ENCODE assay signal across 8 cellular contexts in the genomic region with DNA sequence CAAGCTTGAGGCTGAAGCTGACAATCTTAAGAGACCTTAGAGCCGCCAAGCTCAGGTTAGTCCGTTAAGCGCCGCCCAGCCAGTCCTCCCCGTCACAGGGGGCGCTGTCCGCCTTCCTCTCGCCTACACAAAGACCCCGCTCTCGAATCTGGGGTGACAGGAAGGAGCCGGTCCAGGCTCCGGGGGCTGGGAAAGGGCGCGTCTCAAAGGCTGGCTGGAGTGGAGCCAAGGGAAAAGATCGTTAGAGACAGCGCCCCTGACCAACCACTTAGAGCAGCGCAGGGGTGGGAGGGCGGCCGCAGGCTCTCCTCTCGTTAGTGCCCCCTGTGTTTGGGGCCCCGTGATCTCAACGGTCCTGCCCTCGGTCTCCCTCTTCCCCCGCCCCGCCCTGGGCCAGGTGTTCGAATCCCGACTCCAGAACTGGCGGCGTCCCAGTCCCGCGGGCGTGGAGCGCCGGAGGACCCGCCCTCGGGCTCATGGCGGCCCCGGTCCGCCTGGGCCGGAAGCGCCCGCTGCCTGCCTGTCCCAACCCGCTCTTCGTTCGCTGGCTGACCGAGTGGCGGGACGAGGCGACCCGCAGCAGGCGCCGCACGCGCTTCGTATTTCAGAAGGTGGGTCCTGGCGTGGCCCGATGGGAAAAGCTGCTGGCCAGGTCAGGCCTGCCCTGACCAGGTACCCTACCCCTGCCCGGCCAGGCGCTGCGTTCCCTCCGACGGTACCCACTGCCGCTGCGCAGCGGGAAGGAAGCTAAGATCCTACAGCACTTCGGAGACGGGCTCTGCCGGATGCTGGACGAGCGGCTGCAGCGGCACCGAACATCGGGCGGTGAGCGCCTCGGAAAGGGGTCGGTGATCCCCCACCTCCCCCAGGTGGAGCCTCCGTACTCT. TPM values are rescaled to one million over a fixed set of nuclear protein-coding genes. Genes with fewer than 3 reads are reported as not detected.
DNase-seq lines count a peak whose midpoint lies in the region; ATAC-seq and TF ChIP-seq lines count a peak whose summit lies in the region.

A gene with protein sequence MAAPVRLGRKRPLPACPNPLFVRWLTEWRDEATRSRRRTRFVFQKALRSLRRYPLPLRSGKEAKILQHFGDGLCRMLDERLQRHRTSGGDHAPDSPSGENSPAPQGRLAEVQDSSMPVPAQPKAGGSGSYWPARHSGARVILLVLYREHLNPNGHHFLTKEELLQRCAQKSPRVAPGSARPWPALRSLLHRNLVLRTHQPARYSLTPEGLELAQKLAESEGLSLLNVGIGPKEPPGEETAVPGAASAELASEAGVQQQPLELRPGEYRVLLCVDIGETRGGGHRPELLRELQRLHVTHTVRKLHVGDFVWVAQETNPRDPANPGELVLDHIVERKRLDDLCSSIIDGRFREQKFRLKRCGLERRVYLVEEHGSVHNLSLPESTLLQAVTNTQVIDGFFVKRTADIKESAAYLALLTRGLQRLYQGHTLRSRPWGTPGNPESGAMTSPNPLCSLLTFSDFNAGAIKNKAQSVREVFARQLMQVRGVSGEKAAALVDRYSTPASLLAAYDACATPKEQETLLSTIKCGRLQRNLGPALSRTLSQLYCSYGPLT (plus strand): TSS at position 156 of the 887 bp plus-strand sequence. CDS start 321 bp downstream, at position 477.

- no peaks in the 10 kb centered on the region for H3K9me3 ChIP-seq in colonic mucosa

- DNase-seq in NCI-H69 (lab: John Stamatoyannopoulos, UW) (peak; percentile 100), colonic mucosa (peak; percentile 99), left colon (peak; percentile 98 to 99)
- DNase-seq in activated CD4-positive, alpha-beta T cell treated with anti-CD3 and anti-CD28 coated beads, Interleukin-2, amount 10 ng/mL, durations not matched to agents 24 days and 14 days: peak; percentile 99
- DNase-seq in stimulated activated CD4-positive, alpha-beta T cell treated with anti-CD3 and anti-CD28 coated beads, Interleukin-1b, Interleukin-23, amount 100 ng/mL, for 4 hours (ENCODE audit: low read depth in 2 of 2): peak; percentile 95 to 96

- H3K27ac ChIP-seq in colonic mucosa: peak within 1 kb of the TSS; percentile 100

- peak within 1 kb of the TSS; percentile 79 to 82 for H3K9ac ChIP-seq in colonic mucosa (ENCODE audit: low read depth in 2 of 2, low read length in 2 of 2)

- H3K27ac Mint-ChIP-seq in activated CD4-positive, alpha-beta T cell treated with anti-CD3 and anti-CD28 coated beads, Interleukin-2, amount 10 ng/mL, durations not matched to agents 24 days and 14 days: peak within 1 kb of the TSS; percentile 94

- intact Hi-C loops in activated CD4-positive, alpha-beta T cell treated with anti-CD3 and anti-CD28 coated beads, Interleukin-2, amount 10 ng/mL, durations not matched to agents 24 days and 14 days (cut with micrococcal nuclease): loop anchor here (1.0 kb wide), 2 partner anchors 28 to 59 kb away; a partner anchor contains a TSS
- intact Hi-C loops in colonic mucosa (cut with DNase I) (no loop called here), left colon (cut with DNase I, micrococcal nuclease) (no loop called here)

- peak; percentile 88 for TF ChIP-seq CTCF in GM12874 (IDR thresholded peaks at IDR 0.05; ENCODE audit: insufficient read depth, low read depth, low read length)
- peak; percentile 85 for TF ChIP-seq CTCF in colonic mucosa (IDR thresholded peaks at IDR 0.05)

- peaks cover 20% of the 10 kb centered on the region for H3K4me1 ChIP-seq in colonic mucosa

- peaks cover 51% of the 10 kb centered on the region for H3K36me3 Mint-ChIP-seq in activated CD4-positive, alpha-beta T cell treated with anti-CD3 and anti-CD28 coated beads, Interleukin-2, amount 10 ng/mL, durations not matched to agents 24 days and 14 days (ENCODE audit: low read depth)

- H3K4me3 ChIP-seq in colonic mucosa: peak within 1 kb of the TSS; percentile 92

- H3K9me3 Mint-ChIP-seq in activated CD4-positive, alpha-beta T cell treated with anti-CD3 and anti-CD28 coated beads, Interleukin-2, amount 10 ng/mL, durations not matched to agents 24 days and 14 days: no peaks in the 10 kb centered on the region

- H3K4me3 Mint-ChIP-seq in activated CD4-positive, alpha-beta T cell treated with anti-CD3 and anti-CD28 coated beads, Interleukin-2, amount 10 ng/mL, durations not matched to agents 24 days and 14 days: peak within 1 kb of the TSS; percentile 92

- ATAC-seq in HG03354 (IDR thresholded peaks at IDR 0.05; ENCODE audit: poor library complexity, severe bottlenecking, unreplicated experiment): peak; percentile 35
- ATAC-seq in left colon: peak; percentile 56
- no peak for ATAC-seq in HG02884 (IDR thresholded peaks at IDR 0.05; ENCODE audit: unreplicated experiment)

- H3K27me3 ChIP-seq in colonic mucosa: no peaks in the 10 kb centered on the region

- no peaks in the 10 kb centered on the region for H3K27me3 Mint-ChIP-seq in activated CD4-positive, alpha-beta T cell treated with anti-CD3 and anti-CD28 coated beads, Interleukin-2, amount 10 ng/mL, durations not matched to agents 24 days and 14 days

- peaks cover 10% of the 10 kb centered on the region for H3K36me3 ChIP-seq in colonic mucosa

- peaks cover 35% of the 10 kb centered on the region for H3K4me1 Mint-ChIP-seq in activated CD4-positive, alpha-beta T cell treated with anti-CD3 and anti-CD28 coated beads, Interleukin-2, amount 10 ng/mL, durations not matched to agents 24 days and 14 days

RNA-seq across cellular contexts. Expression of the gene that starts here (rescaled TPM):
- total RNA-seq in activated CD4-positive, alpha-beta T cell treated with anti-CD3 and anti-CD28 coated beads, Interleukin-2, amount 10 ng/mL, durations not matched to agents 24 days and 14 days: 77.4 and 80.5 TPM in 2 replicates
- total RNA-seq in colonic mucosa (10 to 100 TPM; 47.2 to 62.5 TPM), left colon (10 to 100 TPM; 55.7 to 63.4 TPM)
